Comparison of ENCODE assay signal across 6 cellular contexts in the genomic region with DNA sequence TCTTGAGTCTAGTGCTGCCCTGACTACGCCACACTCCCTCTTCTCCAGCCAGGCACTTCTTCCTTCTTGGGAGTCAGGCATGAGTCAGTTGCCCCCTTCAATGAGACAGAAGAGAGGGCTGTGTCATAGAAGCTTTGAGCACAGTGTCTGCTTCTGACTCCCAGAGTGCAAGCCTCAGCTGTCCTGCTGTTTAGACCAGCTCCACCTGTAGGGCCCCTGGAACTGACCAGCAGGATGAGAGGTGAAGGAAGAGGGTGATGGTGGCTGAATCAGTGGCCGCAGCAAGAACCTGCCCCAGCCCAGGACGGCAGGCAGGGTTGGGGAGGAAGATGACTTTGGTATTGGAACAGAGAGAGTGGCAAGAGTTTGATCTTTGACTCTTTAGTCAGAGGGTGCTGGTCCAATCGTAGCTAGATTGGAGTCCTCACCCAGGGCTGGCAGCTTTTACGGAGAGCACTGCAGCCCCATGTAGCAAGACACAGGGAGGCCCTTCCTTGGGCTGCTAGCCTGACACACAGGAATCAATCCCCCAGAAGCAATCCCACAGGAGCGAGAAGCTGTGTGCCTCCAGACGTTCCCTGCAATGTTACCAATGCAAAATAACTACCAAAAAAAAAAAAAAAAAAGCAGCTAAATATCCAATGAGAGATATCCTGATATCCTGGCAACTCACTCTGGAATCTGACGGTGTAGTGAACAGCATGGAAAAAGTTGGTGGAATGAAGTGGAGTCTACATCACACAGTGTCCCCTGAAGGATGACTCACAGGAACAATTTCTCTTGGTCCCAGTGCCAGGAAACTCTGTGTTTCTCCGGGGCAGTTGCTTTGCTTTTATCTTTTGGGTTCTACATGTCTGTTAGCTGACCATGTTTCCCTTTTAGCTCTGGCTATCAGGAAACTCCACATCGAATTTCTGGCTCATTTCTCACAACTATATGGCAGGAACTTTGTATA. TPM values are rescaled to one million over a fixed set of nuclear protein-coding genes. Genes with fewer than 3 reads are reported as not detected.
DNase-seq lines count a peak whose midpoint lies in the region; ATAC-seq and TF ChIP-seq lines count a peak whose summit lies in the region.

No MANE protein-coding gene starts in this region.

- DNase-seq in SW 1271 (lab: John Stamatoyannopoulos, UW) (peak; percentile 36 to 63), right atrium auricular region (ENCODE audit: low spot score) (peak; percentile 91), ureter (ENCODE audit: low spot score) (peak; percentile 70), T-helper 9 cell (no peak)

- H3K36me3 ChIP-seq in right atrium auricular region, result no peaks in the 10 kb centered on the region

- H3K4me1 ChIP-seq in right atrium auricular region, result peaks cover 0 to 45% of the 10 kb centered on the region in 2 donors

- no peaks in the 10 kb centered on the region for H3K27me3 ChIP-seq in right atrium auricular region

- no peaks in the 10 kb centered on the region for H3K9me3 ChIP-seq in right atrium auricular region

- TF ChIP-seq CTCF in right atrium auricular region (IDR thresholded peaks at IDR 0.05), result no peak

- H3K27ac ChIP-seq in right atrium auricular region, result peak overlapping the region; percentile 91 to 100

- no peak for ATAC-seq in GM18868 (IDR thresholded peaks at IDR 0.05; ENCODE audit: unreplicated experiment)
- no peak for ATAC-seq in GM18502 (IDR thresholded peaks at IDR 0.05; ENCODE audit: poor library complexity, unreplicated experiment)

- H3K4me3 ChIP-seq in right atrium auricular region, result no peak overlapping the region

RNA-seq across cellular contexts. Expression of a gene that starts 6.9 kb away (rescaled TPM):
- total RNA-seq in right atrium auricular region (under 1 TPM; 0.35 to 0.67 TPM), ureter (not detected)

RNA-seq across cellular contexts. Expression of a gene that starts 12.2 kb away (rescaled TPM):
- total RNA-seq in right atrium auricular region (10 to 100 TPM; 17.6 to 25.6 TPM), ureter (1.3 TPM)

RNA-seq across cellular contexts. Expression of a gene that starts 23.8 kb away (rescaled TPM):
- 100 to 1,000 TPM in 1 of 2 donors, 10 to 100 TPM in 1; 25.7 to 204 TPM for total RNA-seq in right atrium auricular region
- total RNA-seq in ureter, result 1.1 TPM

RNA-seq across cellular contexts. Expression of a gene that starts 36.9 kb away (rescaled TPM):
- total RNA-seq in right atrium auricular region (10 to 100 TPM; 15.6 to 27.0 TPM), ureter (12.9 TPM)

RNA-seq across cellular contexts. Expression of a gene that starts 44.1 kb away (rescaled TPM):
- total RNA-seq in right atrium auricular region (10 to 100 TPM; 14.7 to 20.2 TPM), ureter (16.7 TPM)

Comparison
In these comparisons a context has a peak if more than half of its experiments do, and no peak if none do; other contexts are left out.
1. RNA of a gene that starts 23.8 kb away (total RNA-seq): 25.7 to 204 TPM in right atrium auricular region; 1.1 TPM in ureter (single experiment); every median in the first group is over 10 times any median in the second.